10 cellular contexts compared by ENCODE assay signal in the genomic region with DNA sequence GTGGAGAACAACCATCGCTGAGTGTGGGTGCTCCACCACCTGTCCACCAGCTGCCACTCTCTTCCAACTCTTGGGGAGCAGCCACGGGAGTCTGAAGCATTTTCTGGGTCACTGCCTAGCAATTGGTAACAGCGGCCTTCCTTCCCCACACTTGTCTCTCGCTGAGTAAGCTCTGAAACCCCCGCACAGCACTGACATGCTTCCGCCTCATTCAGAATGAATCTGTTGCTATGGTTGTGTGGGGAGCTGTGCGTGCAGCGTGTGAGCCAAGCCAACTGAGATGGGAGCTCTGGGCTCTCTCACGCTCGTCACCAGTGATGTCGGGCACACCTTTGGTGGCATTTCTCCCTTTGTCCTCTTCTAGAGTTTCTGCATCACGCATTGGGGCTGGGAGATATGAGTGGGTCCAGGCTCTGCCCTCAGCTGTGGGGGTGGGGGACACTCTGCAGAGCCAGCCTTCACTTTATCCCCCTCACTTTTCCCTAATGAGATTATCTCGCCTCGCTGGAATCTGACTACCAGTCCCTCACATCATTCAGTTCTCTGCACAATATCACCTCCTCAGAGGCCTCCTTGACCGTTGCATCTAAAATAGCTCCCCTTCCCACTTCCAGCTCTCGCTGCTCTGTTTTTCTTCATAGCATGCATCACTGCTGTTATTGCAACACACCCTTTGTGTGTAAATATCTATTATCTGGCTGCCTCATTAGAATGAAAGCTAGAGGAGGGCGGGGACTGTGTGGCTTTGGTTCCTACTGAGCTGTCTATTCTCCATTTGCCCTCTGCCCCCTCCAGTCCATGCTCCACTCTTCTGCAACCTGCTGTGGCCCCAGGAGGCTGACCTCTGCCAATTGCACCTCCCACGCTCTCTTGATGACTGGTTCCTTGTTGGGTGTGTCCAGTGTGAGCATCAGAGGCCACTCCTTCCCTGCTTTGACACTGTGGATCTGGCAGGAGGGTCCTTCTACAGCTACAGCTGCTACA.
DNase-seq lines count a peak whose midpoint lies in the region; ATAC-seq, FAIRE-seq and TF ChIP-seq lines count a peak whose summit lies in the region.
"Had no signal": no experiment of that assay in that cellular context is flagged by ENCODE, and none has a peak within 500 bp of the region (broad histone marks: within the 10 kb centered on the region; RNA-seq: fewer than 3 reads in every experiment).

No MANE protein-coding gene starts in this region.

- H3K27ac ChIP-seq in stomach: no peak overlapping the region
- H3K27ac ChIP-seq: Peyer's patch had no signal

- H3K4me1 ChIP-seq in stomach: no peaks in the 10 kb centered on the region
- H3K4me1 ChIP-seq: Peyer's patch had no signal

- H3K27ac Mint-ChIP-seq in activated T-cell treated with anti-CD3 and anti-CD28 coated beads, Interleukin-2, amount 50 U/mL, for 72 hours: no peak overlapping the region
- no peak overlapping the region for H3K27ac Mint-ChIP-seq in activated T-cell treated with anti-CD3 and anti-CD28 coated beads, Interleukin-2, amount 50 U/mL, for 24 hours
- H3K27ac Mint-ChIP-seq: B cell had no signal

- no peaks in the 10 kb centered on the region for H3K9me3 ChIP-seq in stomach
- H3K9me3 ChIP-seq: Peyer's patch had no signal

- WGBS in stomach, 5 donors: 48 to 59% (median 52%) methylated on average over 18 of the region's 18 CpGs

- no peak for FAIRE-seq in D721Med (lab: Jason Lieb, UNC)

- peak; percentile 50 to 76 for ATAC-seq in activated T-cell treated with anti-CD3 and anti-CD28 coated beads, Interleukin-2, amount 50 U/mL, for 72 hours (replicated peaks in 1 of 2)
- peak; percentile 59 for ATAC-seq in HG03469 (IDR thresholded peaks at IDR 0.05; ENCODE audit: unreplicated experiment)

- TF ChIP-seq CTCF in stomach (IDR thresholded peaks at IDR 0.05) (no peak), D721Med (IDR thresholded peaks at IDR 0.05; ENCODE audit: insufficient read depth, missing control alignments) (no peak)

- TF ChIP-seq EP300 in stomach (IDR thresholded peaks at IDR 0.05): no peak

- DNase-seq in activated T-cell treated with anti-CD3 and anti-CD28 coated beads, Interleukin-2, amount 50 U/mL, for 72 hours: peak in 1 of 2 donors; percentile 9
- DNase-seq in activated T-cell treated with anti-CD3 and anti-CD28 coated beads, Interleukin-2, amount 50 U/mL, for 24 hours: no peak
- DNase-seq in anterior cingulate cortex (lab: John Stamatoyannopoulos, UW) (peak in 52 of 58 donors; percentile 8 to 88 (median 58)), occipital lobe (lab: John Stamatoyannopoulos, UW) (peak; percentile 83), NCI-H1048 (lab: John Stamatoyannopoulos, UW) (no peak), stomach (no peak), D721Med (ENCODE audit: insufficient read length, low spot score) (no peak)

- no peaks in the 10 kb centered on the region for H3K36me3 Mint-ChIP-seq in activated T-cell treated with anti-CD3 and anti-CD28 coated beads, Interleukin-2, amount 50 U/mL, for 72 hours (ENCODE audit: insufficient read depth in 2 of 2)
- no peaks in the 10 kb centered on the region for H3K36me3 Mint-ChIP-seq in activated T-cell treated with anti-CD3 and anti-CD28 coated beads, Interleukin-2, amount 50 U/mL, for 24 hours (ENCODE audit: low read depth)

- peaks cover 6% of the 10 kb centered on the region for H3K27me3 Mint-ChIP-seq in activated T-cell treated with anti-CD3 and anti-CD28 coated beads, Interleukin-2, amount 50 U/mL, for 72 hours (ENCODE audit: low read depth)
- peaks cover 9% of the 10 kb centered on the region for H3K27me3 Mint-ChIP-seq in activated T-cell treated with anti-CD3 and anti-CD28 coated beads, Interleukin-2, amount 50 U/mL, for 24 hours

- no peaks in the 10 kb centered on the region for H3K36me3 ChIP-seq in stomach
- H3K36me3 ChIP-seq: Peyer's patch had no signal

- H3K4me3 ChIP-seq in stomach: no peak overlapping the region
- H3K4me3 ChIP-seq: Peyer's patch had no signal

- H3K4me3 Mint-ChIP-seq in activated T-cell treated with anti-CD3 and anti-CD28 coated beads, Interleukin-2, amount 50 U/mL, for 72 hours: no peak overlapping the region
- H3K4me3 Mint-ChIP-seq in activated T-cell treated with anti-CD3 and anti-CD28 coated beads, Interleukin-2, amount 50 U/mL, for 24 hours: no peak overlapping the region
- H3K4me3 Mint-ChIP-seq: B cell had no signal

- TF ChIP-seq POLR2A in stomach (IDR thresholded peaks at IDR 0.05): no peak

- intact Hi-C loops in stomach (cut with DNase I; ENCODE audit: low total_unique reads): no loop called here

- H3K9me3 Mint-ChIP-seq in activated T-cell treated with anti-CD3 and anti-CD28 coated beads, Interleukin-2, amount 50 U/mL, for 72 hours: peaks cover 3% of the 10 kb centered on the region in 2 donors
- no peaks in the 10 kb centered on the region for H3K9me3 Mint-ChIP-seq in activated T-cell treated with anti-CD3 and anti-CD28 coated beads, Interleukin-2, amount 50 U/mL, for 24 hours

- H3K4me1 Mint-ChIP-seq in activated T-cell treated with anti-CD3 and anti-CD28 coated beads, Interleukin-2, amount 50 U/mL, for 72 hours (ENCODE audit: low read depth): no peaks in the 10 kb centered on the region
- H3K4me1 Mint-ChIP-seq in activated T-cell treated with anti-CD3 and anti-CD28 coated beads, Interleukin-2, amount 50 U/mL, for 24 hours (ENCODE audit: low read depth): no peaks in the 10 kb centered on the region
- H3K4me1 Mint-ChIP-seq: B cell had no signal

- H3K27me3 ChIP-seq in stomach: peaks cover 0 to 64% (median 3%) of the 10 kb centered on the region in 3 donors
- H3K27me3 ChIP-seq: Peyer's patch had no signal

Comparison
In these comparisons a context has a peak if more than half of its experiments do, and no peak if none do; other contexts are left out.
1. DNase-seq: peak in anterior cingulate cortex (52 of 58) and occipital lobe (single experiment); none in activated T-cell treated with anti-CD3 and anti-CD28 coated beads, Interleukin-2, amount 50 U/mL, for 24 hours (single experiment), NCI-H1048 (single experiment), stomach (single experiment) and D721Med (single experiment).